Comparison of ENCODE assay signal across 1 cellular context in genomic region chr3:55571216-55571813, GRCh38.
TF ChIP-seq lines count a peak whose summit lies in the region.

No MANE protein-coding gene starts in this region.

TF ChIP-seq in GM12878, 131 proteins besides CTCF, POLR2A, EP300 and RAD21 (continued from another document):
- TF ChIP-seq TCF7 (IDR thresholded peaks at IDR 0.05; ENCODE audit: borderline replicate concordance) (peak; percentile 79), ELK1 (IDR thresholded peaks at IDR 0.05; ENCODE audit: low read depth, low read length) (no peak), NR2C2 (IDR thresholded peaks at IDR 0.05; ENCODE audit: borderline replicate concordance, control insufficient read depth, insufficient read length, low read depth) (no peak), ZNF622 (IDR thresholded peaks at IDR 0.05) (no peak), POU2F2 (IDR thresholded peaks at IDR 0.05; ENCODE audit: borderline replicate concordance, low read depth, low read length) (peak; percentile 76; the same call in 1 of the 3 replicates), BHLHE40 (IDR thresholded peaks at IDR 0.05; ENCODE audit: borderline replicate concordance in 1 of 2, low read depth in 2 of 2, low read length in 1 of 2) (peak; percentile 39 to 42; a peak in 2 of 4 replicates), IKZF1 (conservative IDR thresholded peaks at IDR 0.05) (peak; percentile 42), RUNX3 (IDR thresholded peaks at IDR 0.05; ENCODE audit: low read length) (peak; percentile 92), NBN (IDR thresholded peaks at IDR 0.05) (no peak), JUNB (IDR thresholded peaks at IDR 0.05) (no peak), CBFB (IDR thresholded peaks at IDR 0.05; ENCODE audit: low read depth) (peak; percentile 68)
